ENCODE assay signal across 1 cellular context in genomic region chr1:76477131-76477530, GRCh38.
TF ChIP-seq lines count a peak whose summit lies in the region.

No MANE protein-coding gene starts in this region.

TF ChIP-seq in SK-N-SH treated with all-trans-retinoic acid at 6 μM for 48 hours, 23 proteins besides CTCF, POLR2A, EP300 and RAD21 (continued from another document):
- TF ChIP-seq TOX (CRISPR knock-in tag; IDR thresholded peaks at IDR 0.05; ENCODE audit: borderline replicate concordance) (no peak), TCF4 (CRISPR knock-in tag; IDR thresholded peaks at IDR 0.05; ENCODE audit: borderline replicate concordance) (no peak)
